ENCODE assay signal across 1 cellular context in the genomic region with DNA sequence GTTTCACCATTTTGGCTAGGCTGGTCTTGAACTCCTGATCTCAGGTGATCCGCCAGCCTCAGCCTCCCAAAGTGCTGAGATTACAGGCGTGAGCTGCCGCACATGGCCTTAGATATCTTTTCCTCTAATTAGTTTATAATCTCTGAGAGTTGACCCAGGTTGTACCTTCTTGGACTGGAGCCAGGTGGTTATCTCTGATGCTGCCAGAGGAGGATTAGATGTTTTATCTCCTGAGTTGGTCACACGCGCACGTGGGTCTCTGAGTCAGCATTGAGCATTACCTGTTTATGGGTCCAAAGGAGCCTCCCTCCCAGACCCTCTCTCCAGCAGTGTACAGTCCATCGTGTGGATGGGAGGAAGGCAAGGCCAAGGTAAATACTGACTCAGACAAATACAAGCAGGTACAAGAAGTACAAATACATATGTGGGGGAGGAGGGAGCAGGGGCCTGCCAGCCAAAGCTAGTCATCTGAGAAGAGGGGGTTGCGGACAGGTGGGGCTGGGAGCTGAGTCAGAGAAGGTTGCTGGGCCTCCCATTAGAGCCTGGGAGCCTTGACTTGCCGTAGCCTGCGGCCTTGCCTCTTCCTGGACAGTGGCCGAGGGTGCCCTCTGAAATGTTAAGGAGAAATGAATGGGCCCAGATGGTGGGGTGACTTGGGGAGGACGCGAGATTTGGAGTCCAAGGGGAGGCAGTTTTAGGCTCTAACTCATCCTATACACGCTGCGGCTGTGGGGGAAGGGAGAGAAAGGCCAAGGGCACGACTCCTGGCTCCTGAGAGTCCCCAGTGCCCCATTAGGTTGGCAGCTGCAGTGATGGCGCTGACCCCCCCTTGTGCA.
A peak's percentile ranks its signal among the peaks of the same experiment; 100 is the strongest.
TF ChIP-seq lines count a peak whose summit lies in the region.

No MANE protein-coding gene starts in this region.

TF ChIP-seq in SK-N-SH treated with all-trans-retinoic acid at 6 μM for 48 hours, 23 proteins besides CTCF, POLR2A, EP300 and RAD21 (continued from another document):
- TF ChIP-seq, protein P1, sequence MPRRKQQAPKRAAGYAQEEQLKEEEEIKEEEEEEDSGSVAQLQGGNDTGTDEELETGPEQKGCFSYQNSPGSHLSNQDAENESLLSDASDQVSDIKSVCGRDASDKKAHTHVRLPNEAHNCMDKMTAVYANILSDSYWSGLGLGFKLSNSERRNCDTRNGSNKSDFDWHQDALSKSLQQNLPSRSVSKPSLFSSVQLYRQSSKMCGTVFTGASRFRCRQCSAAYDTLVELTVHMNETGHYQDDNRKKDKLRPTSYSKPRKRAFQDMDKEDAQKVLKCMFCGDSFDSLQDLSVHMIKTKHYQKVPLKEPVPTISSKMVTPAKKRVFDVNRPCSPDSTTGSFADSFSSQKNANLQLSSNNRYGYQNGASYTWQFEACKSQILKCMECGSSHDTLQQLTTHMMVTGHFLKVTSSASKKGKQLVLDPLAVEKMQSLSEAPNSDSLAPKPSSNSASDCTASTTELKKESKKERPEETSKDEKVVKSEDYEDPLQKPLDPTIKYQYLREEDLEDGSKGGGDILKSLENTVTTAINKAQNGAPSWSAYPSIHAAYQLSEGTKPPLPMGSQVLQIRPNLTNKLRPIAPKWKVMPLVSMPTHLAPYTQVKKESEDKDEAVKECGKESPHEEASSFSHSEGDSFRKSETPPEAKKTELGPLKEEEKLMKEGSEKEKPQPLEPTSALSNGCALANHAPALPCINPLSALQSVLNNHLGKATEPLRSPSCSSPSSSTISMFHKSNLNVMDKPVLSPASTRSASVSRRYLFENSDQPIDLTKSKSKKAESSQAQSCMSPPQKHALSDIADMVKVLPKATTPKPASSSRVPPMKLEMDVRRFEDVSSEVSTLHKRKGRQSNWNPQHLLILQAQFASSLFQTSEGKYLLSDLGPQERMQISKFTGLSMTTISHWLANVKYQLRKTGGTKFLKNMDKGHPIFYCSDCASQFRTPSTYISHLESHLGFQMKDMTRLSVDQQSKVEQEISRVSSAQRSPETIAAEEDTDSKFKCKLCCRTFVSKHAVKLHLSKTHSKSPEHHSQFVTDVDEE (CRISPR knock-in tag; IDR thresholded peaks at IDR 0.05): peak; percentile 28; the same call in 1 of the 2 replicates
- TF ChIP-seq OSR1 (CRISPR knock-in tag; IDR thresholded peaks at IDR 0.05): no peak
- TF ChIP-seq TOX (CRISPR knock-in tag; IDR thresholded peaks at IDR 0.05; ENCODE audit: borderline replicate concordance): no peak
- no peak for TF ChIP-seq PPARA (CRISPR knock-in tag; IDR thresholded peaks at IDR 0.05; ENCODE audit: borderline replicate concordance)
